ENCODE assay signal across 8 cellular contexts in the genomic region with DNA sequence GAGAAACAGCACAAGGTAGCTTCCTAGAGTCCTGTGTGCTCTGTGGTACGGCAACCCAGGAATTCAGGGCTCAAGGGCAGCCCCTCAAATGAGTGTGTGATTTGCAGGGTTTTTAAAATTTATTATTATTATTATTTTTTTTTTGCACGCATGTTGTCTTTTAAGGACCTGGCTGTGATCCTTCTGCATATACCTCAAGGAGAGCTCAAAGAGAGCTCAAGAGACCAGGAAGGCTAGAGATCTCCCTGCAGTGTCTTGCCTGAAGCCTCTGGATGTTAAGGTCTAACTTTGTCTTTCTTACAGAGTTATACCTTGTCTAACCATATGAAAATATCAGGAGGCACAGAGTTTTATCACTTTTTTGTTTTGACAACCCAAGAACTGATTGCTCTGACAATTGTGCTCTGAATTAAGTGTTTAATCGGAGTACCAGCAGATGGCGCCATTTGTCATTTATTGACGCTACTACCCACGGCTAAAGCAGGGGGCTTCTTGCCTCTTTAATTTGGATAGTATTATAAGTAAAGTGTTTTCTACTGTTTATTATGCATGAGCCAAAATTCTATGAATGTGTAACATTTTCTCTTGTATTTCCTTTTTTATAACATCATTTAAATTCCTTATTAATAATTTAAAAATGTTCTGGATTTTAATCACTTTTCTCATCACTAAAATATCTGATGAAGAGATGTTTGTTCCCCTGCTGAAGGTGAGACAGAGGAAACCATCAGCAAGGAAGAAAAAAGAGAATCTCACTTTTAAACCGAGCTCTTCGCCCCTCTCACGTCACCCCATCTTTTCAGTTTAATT.
DNase-seq lines count a peak whose midpoint lies in the region; ATAC-seq, FAIRE-seq and TF ChIP-seq lines count a peak whose summit lies in the region.

No MANE protein-coding gene starts in this region.

- no peak for ATAC-seq in stimulated activated memory B cell treated with anti-CD40 and anti-IgM and Interleukin-4, amounts not matched to agents 10 μg/mL and 1 μg/mL and 100 μg/mL, for 72 hours

- peak; percentile 90 for FAIRE-seq in GM19239 (lab: Jason Lieb, UNC)

- H3K27ac Mint-ChIP-seq in stimulated activated memory B cell treated with anti-CD40 and anti-IgM and Interleukin-4, amounts not matched to agents 10 μg/mL and 1 μg/mL and 100 μg/mL, for 72 hours = no peak overlapping the region

- no peaks in the 10 kb centered on the region for H3K36me3 Mint-ChIP-seq in stimulated activated memory B cell treated with anti-CD40 and anti-IgM and Interleukin-4, amounts not matched to agents 10 μg/mL and 1 μg/mL and 100 μg/mL, for 72 hours

- TF ChIP-seq CTCF in AG10803 (conservative IDR thresholded peaks at IDR 0.05; ENCODE audit: low read length) (peak; percentile 80), LNCAP (IDR thresholded peaks at IDR 0.05) (peak; percentile 79)

- H3K4me1 Mint-ChIP-seq in stimulated activated memory B cell treated with anti-CD40 and anti-IgM and Interleukin-4, amounts not matched to agents 10 μg/mL and 1 μg/mL and 100 μg/mL, for 72 hours = no peaks in the 10 kb centered on the region

- no peak overlapping the region for H3K4me3 Mint-ChIP-seq in stimulated activated memory B cell treated with anti-CD40 and anti-IgM and Interleukin-4, amounts not matched to agents 10 μg/mL and 1 μg/mL and 100 μg/mL, for 72 hours

- DNase-seq in AG10803 (ENCODE audit: low read depth) (peak; percentile 53), GM19239 (ENCODE audit: insufficient read length, low spot score) (peak; percentile 23), SHP77 (lab: John Stamatoyannopoulos, UW) (peak; percentile 46 to 49), glomerular visceral epithelial cell (ENCODE audit: extremely low spot score) (peak; percentile 62), putamen (ENCODE audit: low spot score) (peak; percentile 38)
- peak; percentile 80 for DNase-seq in activated effector memory CD4-positive, alpha-beta T cell treated with anti-CD3 and anti-CD28 coated beads, Interleukin-2, amount 50 U/mL, for 16 hours

- H3K27me3 Mint-ChIP-seq in stimulated activated memory B cell treated with anti-CD40 and anti-IgM and Interleukin-4, amounts not matched to agents 10 μg/mL and 1 μg/mL and 100 μg/mL, for 72 hours = no peaks in the 10 kb centered on the region

- H3K4me3 ChIP-seq in AG10803 (ENCODE audit: low read length) = no peak overlapping the region

- H3K9me3 Mint-ChIP-seq in stimulated activated memory B cell treated with anti-CD40 and anti-IgM and Interleukin-4, amounts not matched to agents 10 μg/mL and 1 μg/mL and 100 μg/mL, for 72 hours = no peaks in the 10 kb centered on the region

Comparison
In these comparisons a context has a peak if more than half of its experiments do, and no peak if none do; other contexts are left out.
1. DNase-seq: peak in every context shown above with its lines; median percentile 80 in activated effector memory CD4-positive, alpha-beta T cell treated with anti-CD3 and anti-CD28 coated beads, Interleukin-2, amount 50 U/mL, for 16 hours; 62 in glomerular visceral epithelial cell; 53 in AG10803; 48 in SHP77; 38 in putamen; 23 in GM19239.